In the genomic region with DNA sequence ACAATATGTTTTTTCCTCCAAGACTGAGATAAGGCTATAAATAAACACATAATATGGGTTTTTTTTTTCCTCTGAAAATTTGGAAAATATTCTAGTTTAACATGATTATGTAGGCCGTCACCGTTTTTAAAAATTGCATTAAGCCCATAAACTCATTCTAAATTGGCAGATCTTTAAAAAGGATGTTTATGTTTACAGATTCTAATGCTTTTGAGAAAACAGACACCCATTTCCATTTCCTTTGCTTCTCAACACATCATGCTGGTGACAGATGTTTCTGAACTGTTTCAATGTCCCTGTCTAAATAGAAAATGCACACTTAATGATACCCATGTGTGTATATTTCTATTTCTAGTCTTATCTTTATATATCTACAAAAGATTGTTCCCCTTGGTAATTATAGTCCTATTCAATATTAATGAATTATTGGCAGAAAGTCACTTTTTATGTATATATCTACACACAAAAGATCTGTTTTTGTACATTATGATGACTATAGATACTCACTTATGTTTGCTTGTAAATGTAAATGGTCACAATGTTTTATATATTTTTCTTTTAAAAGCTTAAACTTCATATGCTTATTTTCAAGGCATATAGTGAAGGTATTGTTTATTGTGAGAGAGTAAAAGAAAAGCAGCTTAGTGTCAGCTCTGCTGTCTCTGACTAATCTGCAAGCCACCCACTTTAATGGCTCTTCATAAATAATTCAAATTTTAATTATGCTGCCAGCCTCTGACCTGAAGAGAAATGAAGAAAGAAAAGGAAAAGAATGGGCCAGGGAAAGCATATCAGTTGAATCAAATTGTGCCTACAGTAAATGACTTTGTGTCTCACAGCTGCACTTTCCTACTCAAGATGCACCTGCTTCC, we compare ENCODE assay signal across 17 cellular contexts.
DNase-seq lines count a peak whose midpoint lies in the region; ATAC-seq and TF ChIP-seq lines count a peak whose summit lies in the region.
"Had no signal": no experiment of that assay in that cellular context is flagged by ENCODE, and none has a peak within 500 bp of the region (broad histone marks: within the 10 kb centered on the region; RNA-seq: fewer than 3 reads in every experiment).

No MANE protein-coding gene starts in this region.

- POLR2A ChIA-PET in activated CD8-positive, alpha-beta T cell treated with anti-CD3 and anti-CD28 coated beads for 36 hours (lab: Charles Lee), result no interaction called here

- CTCF ChIA-PET in activated CD8-positive, alpha-beta T cell treated with anti-CD3 and anti-CD28 coated beads for 36 hours (lab: Charles Lee), result no interaction called here

- no peak for ATAC-seq in activated CD8-positive, alpha-beta T cell treated with anti-CD3 and anti-CD28 coated beads for 36 hours
- ATAC-seq in HG03045 (IDR thresholded peaks at IDR 0.05; ENCODE audit: unreplicated experiment), result no peak
- ATAC-seq: activated naive CD4-positive, alpha-beta T cell treated with anti-CD3 and anti-CD28 coated beads, Interleukin-2, amount 50 U/mL, for 72 hours; activated T-cell treated with anti-CD3 and anti-CD28 coated beads, Interleukin-2, amount 50 U/mL, for 4 hours; left cardiac atrium; Right ventricle myocardium inferior had no signal

- H3K27ac Mint-ChIP-seq in activated CD8-positive, alpha-beta T cell treated with anti-CD3 and anti-CD28 coated beads for 36 hours, result no peak overlapping the region
- H3K27ac Mint-ChIP-seq: activated CD4-positive, alpha-beta memory T cell treated with anti-CD3 and anti-CD28 coated beads, Interleukin-2, amount 10 ng/mL, durations not matched to agents 7 days and 5 days; activated naive CD4-positive, alpha-beta T cell treated with anti-CD3 and anti-CD28 coated beads, Interleukin-2, amount 50 U/mL, for 72 hours; nephron had no signal

- peak; percentile 53 for DNase-seq in DMS153 treated with DMSO at 0.1 percent for 48 hours (lab: John Stamatoyannopoulos, UW; ENCODE audit: unreplicated experiment)
- DNase-seq in NCI-H146 treated with DMSO at 0.1 percent for 48 hours (lab: John Stamatoyannopoulos, UW; ENCODE audit: unreplicated experiment), result peak; percentile 64
- DNase-seq in NCI-H748 treated with DMSO at 0.1 percent for 48 hours (lab: John Stamatoyannopoulos, UW), result peak; percentile 30
- DNase-seq in fibroblast of villous mesenchyme (ENCODE audit: low read depth), result peak; percentile 36
- DNase-seq in activated CD8-positive, alpha-beta T cell treated with anti-CD3 and anti-CD28 coated beads for 36 hours, result no peak
- DNase-seq in stimulated activated CD4-positive, alpha-beta T cell treated with anti-CD3 and anti-CD28 coated beads, Interleukin-1b, Interleukin-23, amount 100 ng/mL, for 48 hours, result no peak
- no peak for DNase-seq in activated CD8-positive, alpha-beta memory T cell treated with anti-CD3 and anti-CD28 coated beads, Interleukin-2, amount 50 U/mL, for 4 hours
- DNase-seq: activated CD4-positive, alpha-beta memory T cell treated with anti-CD3 and anti-CD28 coated beads, Interleukin-2, amount 10 ng/mL, durations not matched to agents 7 days and 5 days; activated T-cell treated with anti-CD3 and anti-CD28 coated beads, Interleukin-2, amount 50 U/mL, for 4 hours; left cardiac atrium; stimulated activated CD4-positive, alpha-beta T cell treated with anti-CD3 and anti-CD28 coated beads, Interleukin-4, amount 100 ng/mL, for 1 hour had no signal

- H3K4me1 Mint-ChIP-seq in activated CD8-positive, alpha-beta T cell treated with anti-CD3 and anti-CD28 coated beads for 36 hours (ENCODE audit: low read depth), result no peaks in the 10 kb centered on the region
- H3K4me1 Mint-ChIP-seq: activated CD4-positive, alpha-beta memory T cell treated with anti-CD3 and anti-CD28 coated beads, Interleukin-2, amount 10 ng/mL, durations not matched to agents 7 days and 5 days; nephron had no signal

- intact Hi-C loops in activated CD8-positive, alpha-beta T cell treated with anti-CD3 and anti-CD28 coated beads for 36 hours (cut with micrococcal nuclease), result no loop called here

- TF ChIP-seq CTCF in fibroblast of villous mesenchyme (IDR thresholded peaks at IDR 0.05; ENCODE audit: insufficient read depth, low read depth, low read length), result no peak
- no peak for TF ChIP-seq CTCF in activated CD8-positive, alpha-beta T cell treated with anti-CD3 and anti-CD28 coated beads for 36 hours (IDR thresholded peaks at IDR 0.05)

- no peak overlapping the region for H3K4me3 ChIP-seq in fibroblast of villous mesenchyme (ENCODE audit: low read depth, low read length)
- H3K4me3 ChIP-seq: skin epidermis, vagina had no signal

- H3K9me3 Mint-ChIP-seq in activated CD8-positive, alpha-beta T cell treated with anti-CD3 and anti-CD28 coated beads for 36 hours, result peaks cover 2% of the 10 kb centered on the region
- H3K9me3 Mint-ChIP-seq: activated T-cell treated with anti-CD3 and anti-CD28 coated beads, Interleukin-2, amount 50 U/mL, for 4 hours; nephron had no signal

- no peak overlapping the region for H3K4me3 Mint-ChIP-seq in activated CD8-positive, alpha-beta T cell treated with anti-CD3 and anti-CD28 coated beads for 36 hours
- H3K4me3 Mint-ChIP-seq: activated CD4-positive, alpha-beta memory T cell treated with anti-CD3 and anti-CD28 coated beads, Interleukin-2, amount 10 ng/mL, durations not matched to agents 7 days and 5 days; activated T-cell treated with anti-CD3 and anti-CD28 coated beads, Interleukin-2, amount 50 U/mL, for 4 hours; nephron had no signal

- H3K27me3 Mint-ChIP-seq in activated CD8-positive, alpha-beta T cell treated with anti-CD3 and anti-CD28 coated beads for 36 hours, result no peaks in the 10 kb centered on the region
- H3K27me3 Mint-ChIP-seq: activated CD4-positive, alpha-beta memory T cell treated with anti-CD3 and anti-CD28 coated beads, Interleukin-2, amount 10 ng/mL, durations not matched to agents 7 days and 5 days had no signal

- H3K36me3 Mint-ChIP-seq in activated CD8-positive, alpha-beta T cell treated with anti-CD3 and anti-CD28 coated beads for 36 hours (ENCODE audit: low read depth), result no peaks in the 10 kb centered on the region
- H3K36me3 Mint-ChIP-seq: activated naive CD4-positive, alpha-beta T cell treated with anti-CD3 and anti-CD28 coated beads, Interleukin-2, amount 50 U/mL, for 72 hours had no signal

Comparison
In these comparisons a context has a peak if more than half of its experiments do, and no peak if none do; other contexts are left out.
1. DNase-seq: peak in DMS153 treated with DMSO at 0.1 percent for 48 hours (single experiment), NCI-H146 treated with DMSO at 0.1 percent for 48 hours (single experiment), NCI-H748 treated with DMSO at 0.1 percent for 48 hours (single experiment) and fibroblast of villous mesenchyme (single experiment); none in activated CD8-positive, alpha-beta T cell treated with anti-CD3 and anti-CD28 coated beads for 36 hours (single experiment), stimulated activated CD4-positive, alpha-beta T cell treated with anti-CD3 and anti-CD28 coated beads, Interleukin-1b, Interleukin-23, amount 100 ng/mL, for 48 hours (single experiment) and activated CD8-positive, alpha-beta memory T cell treated with anti-CD3 and anti-CD28 coated beads, Interleukin-2, amount 50 U/mL, for 4 hours (single experiment).